Comparison of ENCODE assay signal across 14 cellular contexts in the genomic region with DNA sequence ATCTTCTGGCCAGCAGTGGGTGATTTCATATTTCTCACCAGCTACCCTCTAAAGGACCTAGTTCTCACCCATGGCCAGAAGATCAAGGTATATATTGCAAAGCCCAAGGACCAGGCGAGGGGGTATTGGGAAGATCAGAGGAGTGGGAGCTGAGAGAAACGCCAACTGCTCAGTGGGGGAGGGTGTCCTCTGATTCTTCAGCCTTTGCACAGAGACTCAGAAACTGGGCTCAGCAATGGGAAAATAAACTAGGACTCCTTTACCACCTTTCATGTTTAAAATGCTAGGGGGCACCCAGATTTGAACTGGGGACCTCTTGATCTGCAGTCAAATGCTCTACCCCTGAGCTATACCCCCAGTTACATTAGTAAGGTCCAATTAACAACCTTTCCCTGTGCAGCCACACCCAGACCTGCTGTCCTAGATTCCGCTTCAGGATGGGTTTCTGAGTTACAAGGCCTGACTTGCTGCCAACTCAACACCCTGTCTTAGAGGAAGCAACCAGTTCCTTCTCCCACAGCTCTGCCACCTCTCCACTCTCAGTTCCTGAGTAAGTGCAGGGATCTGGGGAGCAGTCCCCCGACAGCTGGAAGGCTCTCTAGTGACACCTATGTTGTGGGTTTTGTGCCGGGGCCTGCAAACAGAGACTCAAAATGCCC.
DNase-seq lines count a peak whose midpoint lies in the region; ATAC-seq and TF ChIP-seq lines count a peak whose summit lies in the region.
"Had no signal": no experiment of that assay in that cellular context is flagged by ENCODE, and none has a peak within 500 bp of the region (broad histone marks: within the 10 kb centered on the region; RNA-seq: fewer than 3 reads in every experiment).

No MANE protein-coding gene starts in this region.

- POLR2A ChIA-PET in activated CD4-positive, alpha-beta memory T cell treated with anti-CD3 and anti-CD28 coated beads, Interleukin-2, amount 10 ng/mL, durations not matched to agents 7 days and 5 days (lab: Charles Lee): no interaction called here

- peak; percentile 47 for TF ChIP-seq CTCF in endodermal cell (conservative IDR thresholded peaks at IDR 0.05)

- no peaks in the 10 kb centered on the region for H3K9me3 ChIP-seq in endodermal cell (ENCODE audit: control insufficient read depth, low read length)
- H3K9me3 ChIP-seq: uterus had no signal

- H3K27ac ChIP-seq in endodermal cell (ENCODE audit: low read depth, low read length): no peak overlapping the region
- H3K27ac ChIP-seq: left lung, uterus had no signal

- WGBS in endodermal cell (ENCODE audit: insufficient coverage in 1 of 2, insufficient read length in 1 of 2), 2 experiments: 54 to 71% methylated on average over 2 to 5 of the region's 5 CpGs

- intact Hi-C loops in Right ventricle myocardium inferior (cut with DNase I): no loop called here

- H3K27ac Mint-ChIP-seq in activated T-cell treated with anti-CD3 and anti-CD28 coated beads, Interleukin-2, amount 50 U/mL, for 72 hours: peak overlapping the region; percentile 38
- peak overlapping the region; percentile 68 for H3K27ac Mint-ChIP-seq in endodermal cell
- peak overlapping the region in 1 of 2 donors; percentile 82 for H3K27ac Mint-ChIP-seq in stimulated activated naive CD8-positive, alpha-beta T cell treated with anti-CD3 and anti-CD28 coated beads, Interleukin-15, amount 100 ng/mL, for 72 hours
- H3K27ac Mint-ChIP-seq in activated CD4-positive, alpha-beta memory T cell treated with anti-CD3 and anti-CD28 coated beads, Interleukin-2, amount 10 ng/mL, durations not matched to agents 7 days and 5 days: no peak overlapping the region
- H3K27ac Mint-ChIP-seq: activated CD4-positive, alpha-beta T cell treated with anti-CD3 and anti-CD28 coated beads, Interleukin-2, amount 10 ng/mL, durations not matched to agents 7 days and 5 days; activated naive CD4-positive, alpha-beta T cell treated with anti-CD3 and anti-CD28 coated beads for 36 hours had no signal

- H3K4me1 ChIP-seq in endodermal cell (ENCODE audit: control insufficient read depth, insufficient read depth, low read length): no peaks in the 10 kb centered on the region
- H3K4me1 ChIP-seq: left lung, uterus had no signal

- peaks cover 5 to 6% of the 10 kb centered on the region in 2 donors for H3K9me3 Mint-ChIP-seq in activated T-cell treated with anti-CD3 and anti-CD28 coated beads, Interleukin-2, amount 50 U/mL, for 72 hours
- H3K9me3 Mint-ChIP-seq in endodermal cell: peaks cover 9% of the 10 kb centered on the region
- peaks cover 0 to 17% of the 10 kb centered on the region in 2 donors for H3K9me3 Mint-ChIP-seq in stimulated activated naive CD8-positive, alpha-beta T cell treated with anti-CD3 and anti-CD28 coated beads, Interleukin-15, amount 100 ng/mL, for 72 hours
- H3K9me3 Mint-ChIP-seq in activated CD4-positive, alpha-beta memory T cell treated with anti-CD3 and anti-CD28 coated beads, Interleukin-2, amount 10 ng/mL, durations not matched to agents 7 days and 5 days: peaks cover 2% of the 10 kb centered on the region
- H3K9me3 Mint-ChIP-seq: activated naive CD4-positive, alpha-beta T cell treated with anti-CD3 and anti-CD28 coated beads for 36 hours had no signal

- H3K27me3 ChIP-seq in endodermal cell (ENCODE audit: control insufficient read depth, insufficient read depth, low read length, poor library complexity, severe bottlenecking): no peaks in the 10 kb centered on the region
- H3K27me3 ChIP-seq: left lung, uterus had no signal

- CTCF ChIA-PET in activated CD4-positive, alpha-beta memory T cell treated with anti-CD3 and anti-CD28 coated beads, Interleukin-2, amount 10 ng/mL, durations not matched to agents 7 days and 5 days (lab: Charles Lee): no interaction called here

- no peaks in the 10 kb centered on the region for H3K36me3 ChIP-seq in endodermal cell (ENCODE audit: control insufficient read depth, insufficient read depth, low read length)
- H3K36me3 ChIP-seq: left lung, uterus had no signal

- H3K36me3 Mint-ChIP-seq in activated T-cell treated with anti-CD3 and anti-CD28 coated beads, Interleukin-2, amount 50 U/mL, for 72 hours (ENCODE audit: insufficient read depth in 2 of 2): no peaks in the 10 kb centered on the region
- H3K36me3 Mint-ChIP-seq in endodermal cell (ENCODE audit: low read depth): no peaks in the 10 kb centered on the region
- H3K36me3 Mint-ChIP-seq in activated CD4-positive, alpha-beta memory T cell treated with anti-CD3 and anti-CD28 coated beads, Interleukin-2, amount 10 ng/mL, durations not matched to agents 7 days and 5 days (ENCODE audit: low read depth): no peaks in the 10 kb centered on the region

- no peaks in the 10 kb centered on the region for H3K4me1 Mint-ChIP-seq in activated T-cell treated with anti-CD3 and anti-CD28 coated beads, Interleukin-2, amount 50 U/mL, for 72 hours (ENCODE audit: low read depth)
- no peaks in the 10 kb centered on the region for H3K4me1 Mint-ChIP-seq in endodermal cell
- H3K4me1 Mint-ChIP-seq in stimulated activated naive CD8-positive, alpha-beta T cell treated with anti-CD3 and anti-CD28 coated beads, Interleukin-15, amount 100 ng/mL, for 72 hours: no peaks in the 10 kb centered on the region
- H3K4me1 Mint-ChIP-seq in activated CD4-positive, alpha-beta memory T cell treated with anti-CD3 and anti-CD28 coated beads, Interleukin-2, amount 10 ng/mL, durations not matched to agents 7 days and 5 days: no peaks in the 10 kb centered on the region
- H3K4me1 Mint-ChIP-seq: activated CD4-positive, alpha-beta T cell treated with anti-CD3 and anti-CD28 coated beads, Interleukin-2, amount 10 ng/mL, durations not matched to agents 7 days and 5 days; neural crest cell had no signal

- H3K9ac ChIP-seq in endodermal cell (ENCODE audit: extremely low read depth, low read length, poor library complexity, severe bottlenecking): no peak overlapping the region

- peak; percentile 33 to 40 for ATAC-seq in activated T-cell treated with anti-CD3 and anti-CD28 coated beads, Interleukin-2, amount 50 U/mL, for 72 hours (replicated peaks in 1 of 2)
- peak; percentile 50 for ATAC-seq in stimulated activated naive CD8-positive, alpha-beta T cell treated with anti-CD3 and anti-CD28 coated beads, Interleukin-15, amount 100 ng/mL, for 72 hours
- ATAC-seq in Right ventricle myocardium inferior (no peak), GM21786 (IDR thresholded peaks at IDR 0.05; ENCODE audit: unreplicated experiment) (no peak)
- ATAC-seq: left lung had no signal

- peak in 1 of 2 donors; percentile 2 for DNase-seq in activated T-cell treated with anti-CD3 and anti-CD28 coated beads, Interleukin-2, amount 50 U/mL, for 72 hours
- no peak for DNase-seq in activated T-cell treated with anti-CD3 and anti-CD28 coated beads, Interleukin-2, amount 50 U/mL, for 48 hours
- DNase-seq in NCI-H146 treated with DMSO at 0.1 percent for 48 hours (lab: John Stamatoyannopoulos, UW; ENCODE audit: unreplicated experiment) (peak; percentile 21), endodermal cell (peak; percentile 88), Right ventricle myocardium inferior (ENCODE audit: missing footprints) (no peak)
- DNase-seq in stimulated activated naive CD8-positive, alpha-beta T cell treated with anti-CD3 and anti-CD28 coated beads, Interleukin-15, amount 100 ng/mL, for 72 hours: no peak
- no peak for DNase-seq in activated CD4-positive, alpha-beta memory T cell treated with anti-CD3 and anti-CD28 coated beads, Interleukin-2, amount 10 ng/mL, durations not matched to agents 7 days and 5 days
- DNase-seq: activated CD4-positive, alpha-beta T cell treated with anti-CD3 and anti-CD28 coated beads, Interleukin-2, amount 10 ng/mL, durations not matched to agents 7 days and 5 days; activated naive CD4-positive, alpha-beta T cell treated with anti-CD3 and anti-CD28 coated beads for 36 hours; cerebellar nuclear complex; left lung; uterus had no signal

- no peaks in the 10 kb centered on the region for H3K27me3 Mint-ChIP-seq in activated T-cell treated with anti-CD3 and anti-CD28 coated beads, Interleukin-2, amount 50 U/mL, for 72 hours (ENCODE audit: low read depth)
- H3K27me3 Mint-ChIP-seq in endodermal cell (ENCODE audit: insufficient read depth): peaks cover 6% of the 10 kb centered on the region
- H3K27me3 Mint-ChIP-seq in stimulated activated naive CD8-positive, alpha-beta T cell treated with anti-CD3 and anti-CD28 coated beads, Interleukin-15, amount 100 ng/mL, for 72 hours: no peaks in the 10 kb centered on the region
- peaks cover 6% of the 10 kb centered on the region for H3K27me3 Mint-ChIP-seq in activated CD4-positive, alpha-beta memory T cell treated with anti-CD3 and anti-CD28 coated beads, Interleukin-2, amount 10 ng/mL, durations not matched to agents 7 days and 5 days

- H3K4me3 Mint-ChIP-seq in activated T-cell treated with anti-CD3 and anti-CD28 coated beads, Interleukin-2, amount 50 U/mL, for 72 hours: no peak overlapping the region
- no peak overlapping the region for H3K4me3 Mint-ChIP-seq in endodermal cell
- no peak overlapping the region for H3K4me3 Mint-ChIP-seq in stimulated activated naive CD8-positive, alpha-beta T cell treated with anti-CD3 and anti-CD28 coated beads, Interleukin-15, amount 100 ng/mL, for 72 hours
- H3K4me3 Mint-ChIP-seq in activated CD4-positive, alpha-beta memory T cell treated with anti-CD3 and anti-CD28 coated beads, Interleukin-2, amount 10 ng/mL, durations not matched to agents 7 days and 5 days: no peak overlapping the region
- H3K4me3 Mint-ChIP-seq: activated CD4-positive, alpha-beta T cell treated with anti-CD3 and anti-CD28 coated beads, Interleukin-2, amount 10 ng/mL, durations not matched to agents 7 days and 5 days; activated naive CD4-positive, alpha-beta T cell treated with anti-CD3 and anti-CD28 coated beads for 36 hours; neural crest cell had no signal

- H3K4me3 ChIP-seq in endodermal cell (ENCODE audit: low read length): no peak overlapping the region
- H3K4me3 ChIP-seq: left lung, uterus had no signal

Comparison
In these comparisons a context has a peak if more than half of its experiments do, and no peak if none do; other contexts are left out.
1. ATAC-seq: peak in activated T-cell treated with anti-CD3 and anti-CD28 coated beads, Interleukin-2, amount 50 U/mL, for 72 hours (2 of 2) and stimulated activated naive CD8-positive, alpha-beta T cell treated with anti-CD3 and anti-CD28 coated beads, Interleukin-15, amount 100 ng/mL, for 72 hours (single experiment); none in Right ventricle myocardium inferior (single experiment) and GM21786 (single experiment).
2. DNase-seq: peak in NCI-H146 treated with DMSO at 0.1 percent for 48 hours (single experiment) and endodermal cell (single experiment); none in activated T-cell treated with anti-CD3 and anti-CD28 coated beads, Interleukin-2, amount 50 U/mL, for 48 hours (0 of 2), stimulated activated naive CD8-positive, alpha-beta T cell treated with anti-CD3 and anti-CD28 coated beads, Interleukin-15, amount 100 ng/mL, for 72 hours (0 of 2), activated CD4-positive, alpha-beta memory T cell treated with anti-CD3 and anti-CD28 coated beads, Interleukin-2, amount 10 ng/mL, durations not matched to agents 7 days and 5 days (single experiment) and Right ventricle myocardium inferior (single experiment).